In genomic region chr7:92143192-92143880, GRCh38 we compare ENCODE assay signal across 12 cellular contexts. TPM values are rescaled to one million over a fixed set of nuclear protein-coding genes. Genes with fewer than 3 reads are reported as not detected.
"Had no signal": no experiment of that assay in that cellular context is flagged by ENCODE, and none has a peak within 500 bp of the region (broad histone marks: within the 10 kb centered on the region; RNA-seq: fewer than 3 reads in every experiment).

No MANE protein-coding gene starts in this region.

RNA-seq across cellular contexts. Expression of gene LRRD1, which starts 35.6 kb away (rescaled TPM):
- total RNA-seq: activated B cell treated with CpG ODN at 0.5 μM for 24 hours; activated CD4-positive, alpha-beta memory T cell treated with anti-CD3 and anti-CD28 coated beads for 36 hours; activated CD4-positive, alpha-beta memory T cell treated with anti-CD3 and anti-CD28 coated beads, Interleukin-2, amount 10 ng/mL, durations not matched to agents 7 days and 5 days; activated CD4-positive, alpha-beta T cell treated with anti-CD3 and anti-CD28 coated beads for 36 hours; activated CD4-positive, alpha-beta T cell treated with anti-CD3 and anti-CD28 coated beads, Interleukin-2, amount 10 ng/mL, durations not matched to agents 24 days and 14 days; activated CD4-positive, alpha-beta T cell treated with anti-CD3 and anti-CD28 coated beads, Interleukin-2, amount 10 ng/mL, durations not matched to agents 7 days and 5 days; activated CD8-positive, alpha-beta memory T cell treated with anti-CD3 and anti-CD28 coated beads for 36 hours; activated CD8-positive, alpha-beta memory T cell treated with anti-CD3 and anti-CD28 coated beads, Interleukin-2, amount 10 ng/mL, durations not matched to agents 7 days and 5 days; activated CD8-positive, alpha-beta T cell treated with anti-CD3 and anti-CD28 coated beads for 36 hours; T-cell; T-helper 1 cell treated with Interleukin-12 subunit alpha and Interleukin-12 subunit beta and Interleukin-4 antibody, amounts not matched to agents 30 ng/mL and 1 ng/mL, for 36 hours; WTC11 had no signal
